ENCODE assay signal across 33 cellular contexts in genomic region chr20:57576942-57577550, GRCh38. TPM values are rescaled to one million over a fixed set of nuclear protein-coding genes. Genes with fewer than 3 reads are reported as not detected.
"Had no signal": no experiment of that assay in that cellular context is flagged by ENCODE, and none has a peak within 500 bp of the region (broad histone marks: within the 10 kb centered on the region; RNA-seq: fewer than 3 reads in every experiment).

No MANE protein-coding gene starts in this region.

- DNase-seq: activated B cell treated with CpG ODN at 0.5 μM for 24 hours; activated CD4-positive, alpha-beta T cell treated with anti-CD3 and anti-CD28 coated beads for 48 hours; activated CD4-positive, alpha-beta T cell treated with anti-CD3 and anti-CD28 coated beads, Interleukin-2, amount 50 U/mL, for 1 hour; activated CD4-positive, alpha-beta T cell treated with anti-CD3 and anti-CD28 coated beads, Interleukin-2, amount 50 U/mL, for 48 hours; activated CD8-positive, alpha-beta memory T cell treated with anti-CD3 and anti-CD28 coated beads for 24 hours; activated CD8-positive, alpha-beta T cell treated with anti-CD3 and anti-CD28 coated beads for 36 hours; activated effector memory CD4-positive, alpha-beta T cell treated with anti-CD3 and anti-CD28 coated beads, Interleukin-2, amount 50 U/mL, for 16 hours; activated naive CD4-positive, alpha-beta T cell treated with anti-CD3 and anti-CD28 coated beads for 36 hours; activated naive CD8-positive, alpha-beta T cell treated with anti-CD3 and anti-CD28 coated beads for 36 hours; activated naive CD8-positive, alpha-beta T cell treated with anti-CD3 and anti-CD28 coated beads, Interleukin-2, amount 50 U/mL, for 24 hours; activated T-cell treated with anti-CD3 and anti-CD28 coated beads, Interleukin-2, amount 50 U/mL, for 1 hour; activated T-cell treated with anti-CD3 and anti-CD28 coated beads, Interleukin-2, amount 50 U/mL, for 48 hours; adrenal gland; amygdala; aorta; body of pancreas; caudate nucleus; cortex of kidney; dermis blood vessel endothelial cell; effector CD4-positive, alpha-beta T cell; effector memory CD8-positive, alpha-beta T cell; erythroblast; foreskin keratinocyte; gastrocnemius medialis; heart right ventricle; T-helper 17 cell; T1000; WERI-Rb-1 had no signal

- H3K4me3 ChIP-seq: adrenal gland, body of pancreas, esophagus muscularis mucosa, gastrocnemius medialis, heart right ventricle had no signal

- H3K4me1 ChIP-seq: foreskin keratinocyte had no signal

- H3K27me3 ChIP-seq: adrenal gland had no signal

- H3K27ac ChIP-seq: adrenal gland, body of pancreas, esophagus muscularis mucosa, foreskin keratinocyte, gastrocnemius medialis, heart right ventricle, WERI-Rb-1 had no signal

- H3K9me3 ChIP-seq: adrenal gland, body of pancreas, esophagus muscularis mucosa, gastrocnemius medialis, heart right ventricle had no signal

- H3K36me3 ChIP-seq: adrenal gland, esophagus muscularis mucosa, gastrocnemius medialis, heart right ventricle, WERI-Rb-1 had no signal

RNA-seq across cellular contexts. Expression of gene PCK1, which starts 16.1 kb away (rescaled TPM):
- total RNA-seq: activated B cell treated with CpG ODN at 0.5 μM for 24 hours; activated CD8-positive, alpha-beta T cell treated with anti-CD3 and anti-CD28 coated beads for 36 hours; activated naive CD4-positive, alpha-beta T cell treated with anti-CD3 and anti-CD28 coated beads for 36 hours; activated naive CD8-positive, alpha-beta T cell treated with anti-CD3 and anti-CD28 coated beads for 36 hours; activated T-helper 1 cell treated with anti-CD3 and anti-CD28 coated beads, Interleukin-12 subunit alpha, Interleukin-12 subunit beta, Interleukin-2, Interleukin-4 antibody, amounts not matched to agents 30 ng/mL and 10 ng/mL and 1 ng/mL, durations not matched to agents 14 hours and 24 hours and 36 hours; activated T-helper 2 cell treated with anti-CD3 and anti-CD28 coated beads, Interferon-gamma antibody, Interleukin-2, Interleukin-4, amounts not matched to agents 10 μg/mL and 5 μg/mL and 100 μg/mL, durations not matched to agents 14 hours and 24 hours and 36 hours; chondrocyte; dermis blood vessel endothelial cell; foreskin keratinocyte; glomerular endothelial cell; T-helper 17 cell had no signal
- polyA plus RNA-seq: foreskin keratinocyte had no signal

RNA-seq across cellular contexts. Expression of gene ZBP1, which starts 43.2 kb away (rescaled TPM):
- total RNA-seq: chondrocyte, dermis blood vessel endothelial cell, foreskin keratinocyte, gastrocnemius medialis, glomerular endothelial cell had no signal

RNA-seq across cellular contexts. Expression of gene CTCFL, which starts 52.1 kb away (rescaled TPM):
- total RNA-seq: activated B cell treated with CpG ODN at 0.5 μM for 24 hours; activated CD8-positive, alpha-beta T cell treated with anti-CD3 and anti-CD28 coated beads for 36 hours; activated naive CD4-positive, alpha-beta T cell treated with anti-CD3 and anti-CD28 coated beads for 36 hours; activated naive CD8-positive, alpha-beta T cell treated with anti-CD3 and anti-CD28 coated beads for 36 hours; activated T-helper 1 cell treated with anti-CD3 and anti-CD28 coated beads, Interleukin-12 subunit alpha, Interleukin-12 subunit beta, Interleukin-2, Interleukin-4 antibody, amounts not matched to agents 30 ng/mL and 10 ng/mL and 1 ng/mL, durations not matched to agents 14 hours and 24 hours and 36 hours; activated T-helper 2 cell treated with anti-CD3 and anti-CD28 coated beads, Interferon-gamma antibody, Interleukin-2, Interleukin-4, amounts not matched to agents 10 μg/mL and 5 μg/mL and 100 μg/mL, durations not matched to agents 14 hours and 24 hours and 36 hours; aorta; body of pancreas; chondrocyte; dermis blood vessel endothelial cell; esophagus muscularis mucosa; foreskin keratinocyte; gastrocnemius medialis; glomerular endothelial cell; heart right ventricle; T-helper 17 cell had no signal
- polyA plus RNA-seq: aorta, foreskin keratinocyte, heart right ventricle had no signal
